26 cellular contexts compared by ENCODE assay signal in genomic region chr18:13095466-13095865, GRCh38.
DNase-seq lines count a peak whose midpoint lies in the region; ATAC-seq, FAIRE-seq and TF ChIP-seq lines count a peak whose summit lies in the region.
"Had no signal": no experiment of that assay in that cellular context is flagged by ENCODE, and none has a peak within 500 bp of the region (broad histone marks: within the 10 kb centered on the region; RNA-seq: fewer than 3 reads in every experiment).

No MANE protein-coding gene starts in this region.

- H3K4me1 ChIP-seq in tibial nerve: no peaks in the 10 kb centered on the region
- H3K4me1 ChIP-seq: A549, BE2C had no signal

- H3K4me3 ChIP-seq in tibial nerve: no peak overlapping the region
- H3K4me3 ChIP-seq: A549; BLaER1 treated with 17β-estradiol and CSF1 and Interleukin-3, amounts not matched to agents 10 nM and 100 nM; GM12878; GM23248 had no signal

- no peak for TF ChIP-seq EP300 in tibial nerve (IDR thresholded peaks at IDR 0.05)

- peaks cover 18% of the 10 kb centered on the region for H3K36me3 Mint-ChIP-seq in T-helper 17 cell (ENCODE audit: low read depth)

- intact Hi-C loops in Right ventricle myocardium inferior (cut with DNase I): no loop called here
- intact Hi-C loops in left cardiac atrium (cut with DNase I): no loop called here
- intact Hi-C loops in posterior vena cava (cut with DNase I): no loop called here

- H3K27ac ChIP-seq in tibial nerve: no peak overlapping the region
- H3K27ac ChIP-seq: A549; BLaER1 treated with 17β-estradiol and CSF1 and Interleukin-3, amounts not matched to agents 10 nM and 100 nM; GM23248 had no signal

- H3K4me3 Mint-ChIP-seq in T-helper 17 cell: no peak overlapping the region
- H3K4me3 Mint-ChIP-seq: CD14-positive monocyte; CD4-positive, alpha-beta T cell; CD8-positive, alpha-beta memory T cell had no signal

- peak; percentile 23 for ATAC-seq in Right ventricle myocardium inferior
- no peak for ATAC-seq in left cardiac atrium
- no peak for ATAC-seq in T-helper 17 cell
- ATAC-seq: A549, GM12878 had no signal

- FAIRE-seq in urothelium cell line (lab: Jason Lieb, UNC): peak; percentile 56
- FAIRE-seq: A549, GM12878, GM19239, H1 had no signal

- H3K9me3 ChIP-seq in T-helper 17 cell (ENCODE audit: control insufficient read depth, low read length, poor library complexity, severe bottlenecking): no peaks in the 10 kb centered on the region
- no peaks in the 10 kb centered on the region for H3K9me3 ChIP-seq in tibial nerve
- H3K9me3 ChIP-seq: A549, BE2C had no signal

- DNase-seq in Right ventricle myocardium inferior (ENCODE audit: missing footprints) (no peak), left cardiac atrium (no peak), posterior vena cava (ENCODE audit: low spot score) (peak; percentile 53), urothelium cell line (ENCODE audit: low spot score) (no peak), T-helper 17 cell (no peak), tibial nerve (ENCODE audit: low spot score in 2 of 2) (no peak)
- DNase-seq: 8988T; ACHN; AML-193; BE2C; Calu3; CD4-positive, alpha-beta T cell; CD8-positive, alpha-beta memory T cell; COR-L47; DMS153; EL; GDM1; GM23248; H7; HCEC 1CT had no signal

- H3K36me3 ChIP-seq in tibial nerve: peaks cover 0 to 86% (median 21%) of the 10 kb centered on the region in 3 donors

- no peaks in the 10 kb centered on the region for H3K27me3 Mint-ChIP-seq in T-helper 17 cell
- H3K27me3 Mint-ChIP-seq: CD4-positive, alpha-beta T cell; CD8-positive, alpha-beta memory T cell had no signal

- H3K27ac Mint-ChIP-seq in T-helper 17 cell: no peak overlapping the region
- H3K27ac Mint-ChIP-seq: CD4-positive, alpha-beta T cell; CD8-positive, alpha-beta memory T cell had no signal

- 95 to 98% methylated on average over 12 of the region's 12 CpGs for WGBS in tibial nerve, 2 donors

- no peak for TF ChIP-seq POLR2A in tibial nerve (IDR thresholded peaks at IDR 0.05)

- H3K4me1 Mint-ChIP-seq in T-helper 17 cell: peaks cover 2% of the 10 kb centered on the region
- H3K4me1 Mint-ChIP-seq: CD14-positive monocyte had no signal

- no peak for TF ChIP-seq CTCF in tibial nerve (IDR thresholded peaks at IDR 0.05)

- H3K27me3 ChIP-seq in tibial nerve: no peaks in the 10 kb centered on the region
- H3K27me3 ChIP-seq: BE2C; BLaER1 treated with 17β-estradiol and CSF1 and Interleukin-3, amounts not matched to agents 10 nM and 100 nM had no signal
